Comparison of ENCODE assay signal across 24 cellular contexts in genomic region chr16:26204138-26204537, GRCh38.
"Had no signal": no experiment of that assay in that cellular context is flagged by ENCODE, and none has a peak within 500 bp of the region (broad histone marks: within the 10 kb centered on the region; RNA-seq: fewer than 3 reads in every experiment).

No MANE protein-coding gene starts in this region.

- H3K36me3 Mint-ChIP-seq: activated naive CD8-positive, alpha-beta T cell treated with anti-CD3 and anti-CD28 coated beads for 36 hours; type B pancreatic cell had no signal

- ATAC-seq: body of pancreas, left ventricle myocardium superior, pancreas, sciatic nerve had no signal

- H3K4me1 Mint-ChIP-seq: activated naive CD8-positive, alpha-beta T cell treated with anti-CD3 and anti-CD28 coated beads for 36 hours; nephron had no signal

- H3K4me3 Mint-ChIP-seq: activated naive CD8-positive, alpha-beta T cell treated with anti-CD3 and anti-CD28 coated beads for 36 hours; nephron; T-helper 1 cell treated with Interleukin-12 subunit alpha and Interleukin-12 subunit beta and Interleukin-4 antibody, amounts not matched to agents 30 μg/mL and 1 μg/mL, for 36 hours; type B pancreatic cell had no signal

- H3K9me3 Mint-ChIP-seq: activated naive CD8-positive, alpha-beta T cell treated with anti-CD3 and anti-CD28 coated beads for 36 hours; T-helper 1 cell treated with Interleukin-12 subunit alpha and Interleukin-12 subunit beta and Interleukin-4 antibody, amounts not matched to agents 30 μg/mL and 1 μg/mL, for 36 hours; type B pancreatic cell had no signal

- H3K27ac Mint-ChIP-seq: activated naive CD8-positive, alpha-beta T cell treated with anti-CD3 and anti-CD28 coated beads for 36 hours; nephron; T-helper 1 cell treated with Interleukin-12 subunit alpha and Interleukin-12 subunit beta and Interleukin-4 antibody, amounts not matched to agents 30 μg/mL and 1 μg/mL, for 36 hours; type B pancreatic cell had no signal

- DNase-seq: activated CD8-positive, alpha-beta memory T cell treated with anti-CD3 and anti-CD28 coated beads, Interleukin-2, amount 50 U/mL, for 48 hours; activated gamma-delta T cell treated with Interleukin-2 at 50 U/mL for 16 hours; activated naive CD8-positive, alpha-beta T cell treated with anti-CD3 and anti-CD28 coated beads for 36 hours; adrenal gland; aorta; body of pancreas; colonic mucosa; dorsolateral prefrontal cortex; effector memory CD4-positive, alpha-beta T cell; kidney glomerular epithelial cell; left ventricle myocardium superior; pancreas; retina; SK-N-SH; stimulated activated CD4-positive, alpha-beta T cell treated with anti-CD3 and anti-CD28 coated beads, Interleukin-12 subunit alpha, Interleukin-12 subunit beta, amount 100 ng/mL, for 4 hours; stimulated activated CD4-positive, alpha-beta T cell treated with anti-CD3 and anti-CD28 coated beads, Interleukin-4, amount 100 ng/mL, for 24 hours; stimulated activated naive CD4-positive, alpha-beta T cell; SW 1271; T-helper 9 cell; uterus had no signal
